ENCODE assay signal across 14 cellular contexts in the genomic region with DNA sequence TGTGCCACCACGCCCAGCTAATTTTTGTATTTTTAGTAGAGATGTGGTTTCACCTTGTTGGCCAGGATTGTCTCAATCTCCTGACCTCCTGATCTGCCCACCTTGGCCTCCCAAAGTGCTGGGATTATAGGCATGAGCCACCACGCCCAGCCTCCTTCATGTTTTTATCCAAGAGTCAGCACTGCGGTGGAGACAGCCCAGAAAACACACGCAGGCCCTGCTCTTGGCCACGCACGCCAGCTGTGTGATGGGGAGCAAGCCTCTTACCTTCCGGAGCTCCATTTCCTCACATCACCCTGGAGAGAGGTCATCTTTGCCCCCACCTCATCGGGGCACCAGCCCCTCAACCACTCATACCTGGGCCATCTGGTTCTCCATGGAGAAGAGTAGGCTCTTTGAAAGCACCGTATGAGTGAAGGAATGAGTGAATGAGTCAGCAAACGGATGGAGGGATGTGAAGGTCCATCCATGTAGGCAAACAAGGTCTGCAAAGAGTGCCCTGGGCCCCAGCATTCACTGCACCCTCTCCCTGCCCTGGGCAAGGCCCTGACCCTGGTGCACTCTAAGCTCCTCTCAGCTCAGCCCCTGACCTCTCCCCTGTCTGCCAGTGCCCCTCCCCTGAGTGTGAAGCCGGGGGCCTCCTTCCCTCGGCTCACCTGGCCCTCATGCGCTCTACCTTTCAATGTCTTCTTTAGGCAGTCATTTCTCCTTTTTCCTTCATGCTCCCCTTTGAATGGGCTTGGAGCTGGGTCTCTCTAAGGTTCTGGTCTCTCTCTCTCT. TPM values are rescaled to one million over a fixed set of nuclear protein-coding genes. Genes with fewer than 3 reads are reported as not detected.
DNase-seq lines count a peak whose midpoint lies in the region; ATAC-seq, FAIRE-seq and TF ChIP-seq lines count a peak whose summit lies in the region.
"Had no signal": no experiment of that assay in that cellular context is flagged by ENCODE, and none has a peak within 500 bp of the region (broad histone marks: within the 10 kb centered on the region; RNA-seq: fewer than 3 reads in every experiment).

No MANE protein-coding gene starts in this region.

- WGBS in K562 (ENCODE audit: insufficient coverage, low coverage, missing lambda C conversion rate), result 75% methylated on average over 13 of the region's 13 CpGs

- peaks cover 9% of the 10 kb centered on the region for H3K9me1 ChIP-seq in K562 (ENCODE audit: control insufficient read depth, insufficient read depth, low read length)

- peak overlapping the region; percentile 65 to 84 (median 72) for H3K4me3 Mint-ChIP-seq in CD8-positive, alpha-beta memory T cell

- TF ChIP-seq CTCF in Loucy (conservative IDR thresholded peaks at IDR 0.05; ENCODE audit: low read length), result no peak
- no peak for TF ChIP-seq CTCF in K562 (IDR thresholded peaks at IDR 0.05 in 2 of 3, conservative IDR thresholded peaks at IDR 0.05 in 1 of 3; ENCODE audit: insufficient read depth in 2 of 3, low read depth in 1 of 3, low read length in 3 of 3)

- TF ChIP-seq RAD21 in K562 (CRISPR knock-in tag; conservative IDR thresholded peaks at IDR 0.05 in 1 of 2, IDR thresholded peaks at IDR 0.05 in 1 of 2), result no peak

- H3K9me3 ChIP-seq in CD8-positive, alpha-beta memory T cell (ENCODE audit: low read length), result no peaks in the 10 kb centered on the region
- H3K9me3 ChIP-seq in Loucy (ENCODE audit: insufficient read depth, low read depth, low read length) (no peaks in the 10 kb centered on the region), K562 (replicated peaks; ENCODE audit: control insufficient read depth, insufficient read depth, low read depth, low read length) (no peaks in the 10 kb centered on the region), HAP-1 (no peaks in the 10 kb centered on the region)

- peak overlapping the region; percentile 89 to 98 (median 94) for H3K27ac Mint-ChIP-seq in CD8-positive, alpha-beta memory T cell

- peaks cover 88 to 99% (median 98%) of the 10 kb centered on the region in 3 donors for H3K4me1 Mint-ChIP-seq in CD8-positive, alpha-beta memory T cell

- no peaks in the 10 kb centered on the region for H3K27me3 Mint-ChIP-seq in CD8-positive, alpha-beta memory T cell

- H3K36me3 ChIP-seq in CD8-positive, alpha-beta memory T cell (ENCODE audit: insufficient read depth, low read length), result no peaks in the 10 kb centered on the region
- peaks cover 4% of the 10 kb centered on the region; the same call in 1 of the 2 replicates for H3K36me3 ChIP-seq in Loucy (ENCODE audit: insufficient read depth, low read length)
- peaks cover 88% of the 10 kb centered on the region for H3K36me3 ChIP-seq in K562 (ENCODE audit: control insufficient read depth, insufficient read depth, low read length)
- no peaks in the 10 kb centered on the region; the same call in 1 of the 2 replicates for H3K36me3 ChIP-seq in HAP-1 (replicated peaks)

- POLR2A ChIA-PET in CD8-positive, alpha-beta memory T cell (lab: Charles Lee), result interaction anchor here (0.7 kb wide), 1 partner anchor 13 kb away, joined by 3 read pairs; no protein-coding TSS in a partner anchor
- POLR2A ChIA-PET in K562 (lab: Yijun Ruan, JAX), result interaction anchor here (1.7 to 2.1 kb wide), 2 partner anchors 11 kb away, joined by 10 read pairs; no protein-coding TSS in a partner anchor

- in situ Hi-C loops in K562 (cut with MboI), result no loop called here
- in situ Hi-C loops in HAP-1 (cut with MboI; ENCODE audit: low sequenced_read_pairs), result loop anchor here (5.0 kb wide), 1 partner anchor 34 kb away; no protein-coding TSS in a partner anchor

- peaks cover 0 to 46% (median 14%) of the 10 kb centered on the region in 3 donors for H3K36me3 Mint-ChIP-seq in CD8-positive, alpha-beta memory T cell

- CTCF ChIA-PET in CD8-positive, alpha-beta memory T cell (lab: Charles Lee), result interaction anchor here (1.4 to 2.9 kb wide), 2 partner anchors 29 to 135 kb away, joined by 7 to 10 read pairs; no protein-coding TSS in a partner anchor
- CTCF ChIA-PET in K562 (lab: Yijun Ruan, JAX; ENCODE audit: low intra/inter-chr PET ratio), result no interaction called here

- no peaks in the 10 kb centered on the region for H3K9me3 Mint-ChIP-seq in CD8-positive, alpha-beta memory T cell

- H3K9ac ChIP-seq in Loucy (ENCODE audit: low read depth, low read length, poor library complexity, severe bottlenecking) (peak overlapping the region; percentile 60), K562 (ENCODE audit: insufficient read depth in 1 of 2, low read depth in 2 of 2, low read length in 2 of 2) (peak overlapping the region in 1 of 2 experiments; percentile 80; a peak in 2 of 4 replicates)

- H2AFZ ChIP-seq in Loucy (ENCODE audit: low read length) (no peak overlapping the region), K562 (ENCODE audit: low read depth, low read length) (no peak overlapping the region)

- peaks cover 100% of the 10 kb centered on the region for H3K79me2 ChIP-seq in Loucy (ENCODE audit: insufficient read depth, low read length)
- H3K79me2 ChIP-seq in K562 (ENCODE audit: control insufficient read depth, insufficient read depth, low read length), result peaks cover 99% of the 10 kb centered on the region

- peaks cover 68% of the 10 kb centered on the region for H4K20me1 ChIP-seq in Loucy (ENCODE audit: insufficient read depth, low read length, poor library complexity, severe bottlenecking)
- peaks cover 34% of the 10 kb centered on the region for H4K20me1 ChIP-seq in K562 (replicated peaks; ENCODE audit: control insufficient read depth, insufficient read depth, low read length)

- H3K4me1 ChIP-seq in CD8-positive, alpha-beta memory T cell (ENCODE audit: insufficient read depth, low read length), result peaks cover 94% of the 10 kb centered on the region
- H3K4me1 ChIP-seq in Loucy (ENCODE audit: insufficient read depth, low read length, poor library complexity, severe bottlenecking) (peaks cover 72% of the 10 kb centered on the region), K562 (replicated peaks in 1 of 2; ENCODE audit: control insufficient read depth in 2 of 2, insufficient read depth in 2 of 2, low read length in 2 of 2) (peaks cover 66 to 75% of the 10 kb centered on the region in 2 experiments), HAP-1 (peaks cover 5% of the 10 kb centered on the region)

- intact Hi-C loops in K562 (cut with micrococcal nuclease), result no loop called here
- intact Hi-C loops in posterior vena cava (cut with DNase I), result no loop called here

- H3K9me2 ChIP-seq in Loucy (replicated peaks; ENCODE audit: low read depth, low read length), result no peaks in the 10 kb centered on the region

- peak overlapping the region; percentile 55 for H3K27ac ChIP-seq in CD8-positive, alpha-beta memory T cell (ENCODE audit: low read depth, low read length)
- peak overlapping the region; percentile 48; the same call in 2 of the 3 replicates for H3K27ac ChIP-seq in K562 (ENCODE audit: extremely low read depth, low read depth, low read length)
- H3K27ac ChIP-seq: brain microvascular endothelial cell had no signal

- no peak for TF ChIP-seq POLR2A in K562 (conservative IDR thresholded peaks at IDR 0.05)

- FAIRE-seq in K562 (lab: Jason Lieb, UNC), result no peak

- H3K27me3 ChIP-seq in CD8-positive, alpha-beta memory T cell (ENCODE audit: insufficient read depth, low read length, poor library complexity, severe bottlenecking), result no peaks in the 10 kb centered on the region
- H3K27me3 ChIP-seq in Loucy (ENCODE audit: insufficient read depth, low read length, poor library complexity, severe bottlenecking) (no peaks in the 10 kb centered on the region), K562 (ENCODE audit: control insufficient read depth in 2 of 2, insufficient read depth in 2 of 2, low read length in 2 of 2) (no peaks in the 10 kb centered on the region), HAP-1 (ENCODE audit: low read depth) (no peaks in the 10 kb centered on the region)
- H3K27me3 ChIP-seq: brain microvascular endothelial cell had no signal

- TF ChIP-seq EP300 in K562 (IDR thresholded peaks at IDR 0.05; ENCODE audit: low read length), result no peak

- BruUV-seq in K562 (replicated peaks; lab: Mats Ljungman, UMichigan), result no TSS peak

- no peak for DNase-seq in CD8-positive, alpha-beta memory T cell
- no peak for DNase-seq in K562 (ENCODE audit: extremely low read depth in 1 of 4, low spot score in 3 of 4)
- peak; percentile 75 for DNase-seq in posterior vena cava (ENCODE audit: low spot score)
- DNase-seq in HAP-1 (ENCODE audit: low spot score in 2 of 2), result no peak
- DNase-seq in NCI-H526 treated with DMSO at 0.1 percent for 48 hours (lab: John Stamatoyannopoulos, UW), result no peak
- no peak for DNase-seq in NCI-H1417 (lab: John Stamatoyannopoulos, UW)
- DNase-seq: brain microvascular endothelial cell; left ventricle myocardium superior; NCI-H1092; NCI-H446 treated with DMSO at 0.1 percent for 48 hours; stimulated activated CD4-positive, alpha-beta T cell treated with anti-CD3 and anti-CD28 coated beads, Interleukin-2, amount 100 ng/mL, for 48 hours; T-helper 9 cell had no signal

- H3F3A ChIP-seq in Loucy (ENCODE audit: low read depth), result peaks cover 4% of the 10 kb centered on the region; the same call in 1 of the 2 replicates

- ATAC-seq in K562 (no peak; the same call in 2 of the 3 replicates), SK-N-SH treated with all-trans-retinoic acid at 6 μM for 48 hours (no peak)
- ATAC-seq: left ventricle myocardium superior had no signal

- H3K4me2 ChIP-seq in Loucy (ENCODE audit: low read depth, low read length, poor library complexity, severe bottlenecking) (peak overlapping the region; percentile 89), K562 (ENCODE audit: insufficient read depth, low read length) (peak overlapping the region; percentile 45)

- no peak overlapping the region for H3K4me3 ChIP-seq in CD8-positive, alpha-beta memory T cell (ENCODE audit: low read length)
- H3K4me3 ChIP-seq in Loucy (ENCODE audit: low read length, poor library complexity, severe bottlenecking), result peak overlapping the region; percentile 64
- no peak overlapping the region for H3K4me3 ChIP-seq in K562
- no peak overlapping the region for H3K4me3 ChIP-seq in HAP-1

RNA-seq across cellular contexts. Expression of gene GYPC, which starts 7.4 kb away (rescaled TPM):
- 100 to 1,000 TPM; 102 TPM for total RNA-seq in CD8-positive, alpha-beta memory T cell
- 226 TPM for polyA plus RNA-seq in CD8-positive, alpha-beta memory T cell
- 120 and 158 TPM in 2 replicates for total RNA-seq in K562 (2011; cell fraction: chromatin; rRNA removed; ENCODE audit: low replicate concordance)
- 166 and 169 TPM in 2 replicates for total RNA-seq in K562 (2011; cell fraction: nucleolus; rRNA removed)
- total RNA-seq in K562 (2011; cell fraction: nucleoplasm; rRNA removed), result 154 and 197 TPM in 2 replicates
- total RNA-seq in K562 (2014; rRNA removed) (282 and 367 TPM in 2 replicates), K562 (2014; rRNA removed; fragmentation: Illumina TruSeq; extraction: Trizol) (121 and 155 TPM in 2 replicates), K562 (2015; rRNA removed; fragmentation: Illumina TruSeq; extraction: Trizol) (174 and 181 TPM in 2 replicates), K562 (2021) (194 and 210 TPM in 2 replicates), posterior vena cava (100 to 1,000 TPM; 107 to 115 TPM)
- polyA plus RNA-seq in K562 (2011; rRNA removed) (241 and 252 TPM in 2 replicates), K562 (2014; fragmentation: Illumina TruSeq; extraction: Trizol) (202 and 211 TPM in 2 replicates), K562 (2014; fragmentation: Nextera tagmentation; extraction: Ambion mirVana) (10 to 100 TPM; 50.6 to 53.7 TPM), K562 (2014; rRNA removed) (229 and 299 TPM in 2 replicates)
- polyA plus RNA-seq in K562 (2011; cell fraction: cytosol; rRNA removed), result 439 and 540 TPM in 2 replicates
- 132 and 178 TPM in 2 replicates for polyA plus RNA-seq in K562 (2011; cell fraction: nucleus; rRNA removed)
- 183 and 349 TPM in 2 replicates for polyA plus RNA-seq in K562 (2012)
- polyA minus RNA-seq in K562 (2011; rRNA and poly(A)+ RNA removed), result 144 and 198 TPM in 2 replicates
- 95.9 and 113 TPM in 2 replicates for polyA minus RNA-seq in K562 (2011; cell fraction: cytosol; rRNA and poly(A)+ RNA removed)
- polyA minus RNA-seq in K562 (2011; cell fraction: nucleus; rRNA and poly(A)+ RNA removed), result 29.8 and 52.5 TPM in 2 replicates
